ENCODE assay signal across 32 cellular contexts in genomic region chr12:70176290-70176689, GRCh38.
"Had no signal": no experiment of that assay in that cellular context is flagged by ENCODE, and none has a peak within 500 bp of the region (broad histone marks: within the 10 kb centered on the region; RNA-seq: fewer than 3 reads in every experiment).

No MANE protein-coding gene starts in this region.

- H3K4me3 ChIP-seq: gastrocnemius medialis had no signal

- H3K27me3 ChIP-seq: brain microvascular endothelial cell, foreskin keratinocyte, gastrocnemius medialis had no signal

- H3K27me3 Mint-ChIP-seq: activated B cell treated with CpG ODN at 0.5 μM for 24 hours, T-helper 17 cell had no signal

- H3K4me1 Mint-ChIP-seq: activated B cell treated with CpG ODN at 0.5 μM for 24 hours; activated T-helper 17 cell treated with anti-CD3 and anti-CD28 coated beads, Interleukin-2, amount 50 U/mL, for 72 hours; T-cell; T-helper 17 cell had no signal

- H3K27ac ChIP-seq: brain microvascular endothelial cell, epithelial cell of prostate, foreskin keratinocyte, gastrocnemius medialis, WERI-Rb-1 had no signal

- H3K4me3 Mint-ChIP-seq: activated B cell treated with CpG ODN at 0.5 μM for 24 hours; activated CD8-positive, alpha-beta T cell treated with anti-CD3 and anti-CD28 coated beads for 36 hours; activated naive CD8-positive, alpha-beta T cell; activated T-cell treated with anti-CD3 and anti-CD28 coated beads, Interleukin-2, amount 50 U/mL, for 4 hours; activated T-helper 17 cell treated with anti-CD3 and anti-CD28 coated beads, Interleukin-2, amount 50 U/mL, for 72 hours; effector memory CD8-positive, alpha-beta T cell; T-cell; T-helper 17 cell; T-helper 2 cell treated with Interferon-gamma antibody and Interleukin-4, amounts not matched to agents 5 μg/mL and 100 μg/mL, for 36 hours had no signal

- H3K4me1 ChIP-seq: foreskin keratinocyte, gastrocnemius medialis had no signal

- H3K9me3 Mint-ChIP-seq: activated CD8-positive, alpha-beta T cell treated with anti-CD3 and anti-CD28 coated beads for 36 hours; activated T-cell treated with anti-CD3 and anti-CD28 coated beads, Interleukin-2, amount 50 U/mL, for 4 hours; activated T-helper 17 cell treated with anti-CD3 and anti-CD28 coated beads, Interleukin-2, amount 50 U/mL, for 72 hours; effector memory CD8-positive, alpha-beta T cell; T-helper 2 cell treated with Interferon-gamma antibody and Interleukin-4, amounts not matched to agents 5 μg/mL and 100 μg/mL, for 36 hours had no signal

- H3K36me3 Mint-ChIP-seq: activated naive CD8-positive, alpha-beta T cell; T-cell had no signal

- ATAC-seq: activated CD4-positive, CD25-positive, alpha-beta regulatory T cell treated with anti-CD3 and anti-CD28 coated beads, Interleukin-2, amount 50 U/mL, for 24 hours; activated CD8-positive, alpha-beta T cell treated with anti-CD3 and anti-CD28 coated beads for 36 hours; activated T-cell treated with anti-CD3 and anti-CD28 coated beads, Interleukin-2, amount 50 U/mL, for 4 hours; activated T-helper 17 cell treated with anti-CD3 and anti-CD28 coated beads, Interleukin-2, amount 50 U/mL, for 72 hours; effector memory CD8-positive, alpha-beta T cell; foreskin keratinocyte; gastrocnemius medialis; T-cell; T-helper 17 cell had no signal

- DNase-seq: activated B cell treated with CpG ODN at 0.5 μM for 24 hours; activated CD4-positive, alpha-beta T cell treated with anti-CD3 and anti-CD28 coated beads for 48 hours; activated CD4-positive, alpha-beta T cell treated with anti-CD3 and anti-CD28 coated beads, Interleukin-2, amount 50 U/mL, for 1 hour; activated CD4-positive, alpha-beta T cell treated with anti-CD3 and anti-CD28 coated beads, Interleukin-2, amount 50 U/mL, for 48 hours; activated CD8-positive, alpha-beta memory T cell treated with anti-CD3 and anti-CD28 coated beads for 24 hours; activated CD8-positive, alpha-beta T cell treated with anti-CD3 and anti-CD28 coated beads for 36 hours; activated effector memory CD4-positive, alpha-beta T cell treated with Interleukin-2 at 50 U/mL for 16 hours; activated gamma-delta T cell treated with Interleukin-2 at 50 U/mL for 16 hours; activated naive CD4-positive, alpha-beta T cell treated with anti-CD3 and anti-CD28 coated beads, Interleukin-2, amount 50 U/mL, for 16 hours; activated naive CD4-positive, alpha-beta T cell treated with Interleukin-2 at 50 U/mL for 16 hours; activated T-cell treated with anti-CD3 and anti-CD28 coated beads, Interleukin-2, amount 50 U/mL, for 4 hours; amniotic stem cell; anterior cingulate cortex; brain microvascular endothelial cell; caudate nucleus; cortex of kidney; dermis blood vessel endothelial cell; effector CD4-positive, alpha-beta T cell; effector memory CD8-positive, alpha-beta T cell; foreskin keratinocyte; gastrocnemius medialis; glutamatergic neuron; SW 1271; T-cell; T-helper 17 cell; T1000; WERI-Rb-1 had no signal

- H3K27ac Mint-ChIP-seq: activated B cell treated with CpG ODN at 0.5 μM for 24 hours; activated CD8-positive, alpha-beta T cell treated with anti-CD3 and anti-CD28 coated beads for 36 hours; activated naive CD8-positive, alpha-beta T cell; activated T-helper 17 cell treated with anti-CD3 and anti-CD28 coated beads, Interleukin-2, amount 50 U/mL, for 72 hours; effector memory CD8-positive, alpha-beta T cell; T-cell; T-helper 17 cell; T-helper 2 cell treated with Interferon-gamma antibody and Interleukin-4, amounts not matched to agents 5 μg/mL and 100 μg/mL, for 36 hours had no signal

- H3K36me3 ChIP-seq: brain microvascular endothelial cell, gastrocnemius medialis, WERI-Rb-1 had no signal
